26 cellular contexts compared by ENCODE assay signal in the genomic region with DNA sequence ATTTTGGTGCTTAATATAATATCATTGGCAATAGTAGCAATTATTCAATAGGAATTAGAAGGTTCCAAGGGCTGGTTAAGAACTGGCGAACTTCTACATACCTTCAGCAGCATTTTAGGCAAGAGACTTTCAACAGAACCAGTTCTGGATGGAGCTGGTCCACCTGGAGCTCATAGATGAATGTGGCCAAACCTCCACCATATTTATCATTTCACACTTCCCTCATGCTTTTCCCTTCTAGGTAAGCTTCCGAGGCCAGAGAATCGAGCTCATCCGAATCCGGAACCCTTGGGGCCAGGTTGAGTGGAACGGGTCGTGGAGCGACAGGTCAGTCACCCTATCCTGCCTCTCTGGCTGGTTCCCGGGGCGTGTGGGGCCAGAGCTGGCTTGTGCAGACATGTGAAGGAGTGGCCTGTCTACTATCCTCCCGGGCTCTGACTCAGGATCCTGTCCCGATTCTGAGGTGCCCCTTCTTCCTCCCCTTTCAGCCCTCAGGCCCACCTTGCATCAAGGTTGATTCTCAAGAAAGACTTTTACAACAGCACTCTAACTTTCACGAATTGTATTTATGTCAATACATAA. TPM values are rescaled to one million over a fixed set of nuclear protein-coding genes. Genes with fewer than 3 reads are reported as not detected.
DNase-seq lines count a peak whose midpoint lies in the region; ATAC-seq, FAIRE-seq and TF ChIP-seq lines count a peak whose summit lies in the region.
"Had no signal": no experiment of that assay in that cellular context is flagged by ENCODE, and none has a peak within 500 bp of the region (broad histone marks: within the 10 kb centered on the region; RNA-seq: fewer than 3 reads in every experiment).

No MANE protein-coding gene starts in this region.

- H4K20me1 ChIP-seq in HepG2 (ENCODE audit: insufficient read depth, low read length) (no peaks in the 10 kb centered on the region), mammary epithelial cell (ENCODE audit: insufficient read depth, low read length) (no peaks in the 10 kb centered on the region)

- in situ Hi-C loops in HepG2 (cut with HindIII; ENCODE audit: extremely low pct_ligation_motif_present, low pct_unique_long_range_greater_than_20kb), result loop anchor here (5.0 kb wide), 1 partner anchor 135 kb away; no protein-coding TSS in a partner anchor
- in situ Hi-C loops in mammary epithelial cell (cut with MboI; ENCODE audit: low sequenced_read_pairs in 2 of 2), result no loop called here

- H3K9ac ChIP-seq in liver (ENCODE audit: low read depth in 1 of 2, low read length in 2 of 2) (no peak overlapping the region), HepG2 (ENCODE audit: insufficient read depth, low read depth, low read length) (no peak overlapping the region), mammary epithelial cell (ENCODE audit: insufficient read depth, low read length) (no peak overlapping the region), trophoblast cell (ENCODE audit: low read length) (no peak overlapping the region)

- H3K79me1 ChIP-seq in trophoblast cell (ENCODE audit: low read length), result peaks cover 3% of the 10 kb centered on the region

- H2BK5ac ChIP-seq in trophoblast cell (ENCODE audit: low read depth, low read length, poor library complexity), result no peak overlapping the region

- TF ChIP-seq RAD21 in liver (IDR thresholded peaks at IDR 0.05) (peak in 1 of 2 donors; percentile 43), HepG2 (CRISPR knock-in tag; IDR thresholded peaks at IDR 0.05) (no peak)

- no peak overlapping the region for H4K12ac ChIP-seq in trophoblast cell (ENCODE audit: low read depth, low read length)

- peaks cover 3 to 20% (median 14%) of the 10 kb centered on the region in 4 donors for H3K4me1 ChIP-seq in liver (ENCODE audit: control insufficient read depth in 4 of 4, insufficient read depth in 4 of 4, low read length in 3 of 4)
- peaks cover 34% of the 10 kb centered on the region for H3K4me1 ChIP-seq in HepG2 (ENCODE audit: insufficient read depth, low read length)
- peaks cover 9% of the 10 kb centered on the region for H3K4me1 ChIP-seq in mammary epithelial cell (ENCODE audit: insufficient read depth, low read length)
- H3K4me1 ChIP-seq in foreskin keratinocyte, result no peaks in the 10 kb centered on the region
- peaks cover 5 to 10% of the 10 kb centered on the region in 2 experiments for H3K4me1 ChIP-seq in trophoblast cell (ENCODE audit: control insufficient read depth in 1 of 2, insufficient read depth in 2 of 2, low read length in 2 of 2)

- H4K8ac ChIP-seq in trophoblast cell (ENCODE audit: low read depth, low read length), result no peak overlapping the region

- H3K9me3 ChIP-seq in liver (ENCODE audit: control insufficient read depth in 4 of 4, low read length in 3 of 4), result no peaks in the 10 kb centered on the region
- no peaks in the 10 kb centered on the region for H3K9me3 ChIP-seq in HepG2 (ENCODE audit: low read length)
- H3K9me3 ChIP-seq in mammary epithelial cell (replicated peaks; ENCODE audit: insufficient read depth, low read length), result no peaks in the 10 kb centered on the region
- peaks cover 3% of the 10 kb centered on the region for H3K9me3 ChIP-seq in trophoblast cell (ENCODE audit: insufficient read depth, low read depth, low read length)
- H3K9me3 ChIP-seq: Caco-2, MG63 had no signal

- no peak for FAIRE-seq in HepG2 (lab: Jason Lieb, UNC)
- FAIRE-seq: G401.6, H1 had no signal

- H3K4ac ChIP-seq in trophoblast cell (ENCODE audit: low read depth, low read length), result no peak overlapping the region

- H3K4me3 ChIP-seq in liver (ENCODE audit: low read depth in 1 of 3, low read length in 3 of 3), result no peak overlapping the region
- H3K4me3 ChIP-seq in HepG2 (replicated peaks in 1 of 3; ENCODE audit: insufficient read depth in 1 of 3, low read depth in 2 of 3, low read length in 3 of 3), result no peak overlapping the region
- H3K4me3 ChIP-seq in mammary epithelial cell (replicated peaks in 1 of 3; ENCODE audit: insufficient read depth in 1 of 3, low read depth in 2 of 3, low read length in 3 of 3), result no peak overlapping the region
- H3K4me3 ChIP-seq in trophoblast cell (ENCODE audit: low read depth, low read length), result no peak overlapping the region
- H3K4me3 ChIP-seq: MG63, SK-N-MC had no signal

- H3K4me2 ChIP-seq in HepG2 (ENCODE audit: low read depth, low read length) (no peak overlapping the region), mammary epithelial cell (ENCODE audit: insufficient read depth, low read depth, low read length) (no peak overlapping the region), trophoblast cell (ENCODE audit: low read length) (no peak overlapping the region)

- H2AK5ac ChIP-seq in trophoblast cell (ENCODE audit: low read length), result no peak overlapping the region

- TF ChIP-seq CTCF in liver (IDR thresholded peaks at IDR 0.05; ENCODE audit: low read depth, low read length, missing input control), result no peak
- no peak for TF ChIP-seq CTCF in HepG2 (CRISPR knock-in tag; IDR thresholded peaks at IDR 0.05)
- no peak for TF ChIP-seq CTCF in mammary epithelial cell (conservative IDR thresholded peaks at IDR 0.05 in 1 of 2, IDR thresholded peaks at IDR 0.05 in 1 of 2; ENCODE audit: extremely low read depth in 1 of 2, insufficient read depth in 1 of 2, low read depth in 1 of 2, low read length in 2 of 2)
- TF ChIP-seq CTCF in foreskin keratinocyte (conservative IDR thresholded peaks at IDR 0.05), result no peak

- POLR2A ChIA-PET in HepG2 (lab: Yijun Ruan, JAX), result interaction anchor here (1.0 to 2.7 kb wide), 5 partner anchors 43 to 132 kb away, joined by 3 to 33 read pairs (median 15); partner anchors contain the start of gene AGT

- no peaks in the 10 kb centered on the region for H3K27me3 ChIP-seq in liver (ENCODE audit: control insufficient read depth in 4 of 4, insufficient read depth in 4 of 4, low read length in 3 of 4)
- H3K27me3 ChIP-seq in HepG2 (ENCODE audit: control insufficient read depth in 1 of 2, insufficient read depth in 2 of 2, low read length in 2 of 2), result peaks cover 1% of the 10 kb centered on the region in 2 experiments; a peak in 1 of 5 replicates
- H3K27me3 ChIP-seq in mammary epithelial cell (ENCODE audit: insufficient read depth, low read length), result peaks cover 3% of the 10 kb centered on the region
- H3K27me3 ChIP-seq in foreskin keratinocyte, result no peaks in the 10 kb centered on the region
- no peaks in the 10 kb centered on the region for H3K27me3 ChIP-seq in trophoblast cell (ENCODE audit: insufficient read depth, low read length)
- H3K27me3 ChIP-seq: MG63 had no signal

- no peak overlapping the region for H4K91ac ChIP-seq in trophoblast cell (ENCODE audit: low read depth, low read length)

- dilution Hi-C loops in mammary epithelial cell (cut with HindIII; ENCODE audit: low sequenced_read_pairs), result loop anchor here (5.0 kb wide), 1 partner anchor 45 kb away; no protein-coding TSS in a partner anchor

- intact Hi-C loops in HepG2 (cut with micrococcal nuclease; ENCODE audit: unreplicated experiment), result loop anchor here (2.0 kb wide), 1 partner anchor 69 kb away; no protein-coding TSS in a partner anchor
- intact Hi-C loops in mammary epithelial cell (cut with micrococcal nuclease), result no loop called here

- ATAC-seq in HepG2 (no peak), foreskin keratinocyte (peak; percentile 38), HG03460 (IDR thresholded peaks at IDR 0.05; ENCODE audit: unreplicated experiment) (no peak)
- ATAC-seq: CD8-positive, alpha-beta T cell had no signal

- CTCF ChIA-PET in HepG2 (lab: Yijun Ruan, JAX; ENCODE audit: low intra/inter-chr PET ratio, low total read pairs) (interaction anchor here (2.1 to 2.9 kb wide), 2 partner anchors 56 to 139 kb away, joined by 6 to 24 read pairs; no protein-coding TSS in a partner anchor), mammary epithelial cell (lab: Charles Lee; ENCODE audit: low non-redundant PET) (no interaction called here)

- H3K27ac ChIP-seq in liver (ENCODE audit: low read depth in 1 of 2, low read length in 2 of 2) (no peak overlapping the region), HepG2 (ENCODE audit: extremely low read length, insufficient read depth, low read length) (no peak overlapping the region), mammary epithelial cell (ENCODE audit: insufficient read depth, low read depth, low read length) (no peak overlapping the region), foreskin keratinocyte (no peak overlapping the region), trophoblast cell (ENCODE audit: low read depth, low read length) (no peak overlapping the region)
- H3K27ac ChIP-seq: C4-2B, HL-60, SK-N-MC had no signal

- H3K18ac ChIP-seq in trophoblast cell (ENCODE audit: low read length), result no peak overlapping the region

- H2AFZ ChIP-seq in HepG2 (ENCODE audit: low read length), result no peak overlapping the region
- H2AFZ ChIP-seq in mammary epithelial cell (ENCODE audit: low read depth, low read length), result no peak overlapping the region
- no peak overlapping the region for H2AFZ ChIP-seq in trophoblast cell (ENCODE audit: insufficient read depth, low read length, poor library complexity)

- no peak for TF ChIP-seq POLR2A in HepG2 (IDR thresholded peaks at IDR 0.05; ENCODE audit: insufficient read depth in 1 of 2, low read depth in 2 of 2, low read length in 2 of 2)

- no peaks in the 10 kb centered on the region for H3K36me3 ChIP-seq in liver (ENCODE audit: control insufficient read depth in 4 of 4, insufficient read depth in 3 of 4, low read depth in 1 of 4, low read length in 3 of 4)
- no peaks in the 10 kb centered on the region for H3K36me3 ChIP-seq in HepG2 (replicated peaks in 1 of 2; ENCODE audit: control insufficient read depth in 1 of 2, insufficient read depth in 2 of 2, low read length in 2 of 2)
- H3K36me3 ChIP-seq in mammary epithelial cell (ENCODE audit: insufficient read depth, low read length), result no peaks in the 10 kb centered on the region
- H3K36me3 ChIP-seq in trophoblast cell (ENCODE audit: control insufficient read depth in 1 of 2, insufficient read depth in 2 of 2, low read length in 2 of 2), result no peaks in the 10 kb centered on the region
- H3K36me3 ChIP-seq: MG63 had no signal

- 44% methylated on average over 13 of the region's 13 CpGs for WGBS in liver
- 75% methylated on average over 11 of the region's 13 CpGs for WGBS in HepG2 (ENCODE audit: low lambda C conversion rate)
- WGBS in mammary epithelial cell (ENCODE audit: low coverage, missing lambda C conversion rate), result 50% methylated on average over 11 of the region's 13 CpGs
- no CpG with 5 or more reads among the region's 13 CpGs for WGBS in trophoblast cell (ENCODE audit: extremely low coverage, insufficient coverage, insufficient read length)

- BruUV-seq in HepG2 (replicated peaks; lab: Mats Ljungman, UMichigan) (no TSS peak), mammary epithelial cell (replicated peaks; lab: Mats Ljungman, UMichigan) (no TSS peak)

- no peak for DNase-seq in HepG2 (ENCODE audit: low spot score)
- peak; percentile 43 for DNase-seq in mammary epithelial cell
- DNase-seq in foreskin keratinocyte, result no peak
- DNase-seq in trophoblast cell, result peak; percentile 30 to 48
- DNase-seq in NCI-H1105 treated with DMSO at 0.1 percent for 48 hours (lab: John Stamatoyannopoulos, UW), result no peak
- no peak for DNase-seq in NCI-H2171 treated with DMSO at 0.1 percent for 48 hours (lab: John Stamatoyannopoulos, UW)
- DNase-seq: Caco-2; CD8-positive, alpha-beta T cell; HCEC 1CT; KBM-7; MG63; NCI-H2029 treated with DMSO at 0.1 percent for 48 hours; NCI-H2227 treated with DMSO at 0.1 percent for 48 hours; NCI-H526 treated with DMSO at 0.1 percent for 48 hours; RPMI8226; SIG-M5 had no signal

- no peak overlapping the region for H3K14ac ChIP-seq in trophoblast cell (ENCODE audit: low read length)

- H2BK120ac ChIP-seq in trophoblast cell (ENCODE audit: insufficient read depth, low read length, poor library complexity), result no peak overlapping the region

- no peak overlapping the region for H3K23ac ChIP-seq in trophoblast cell (ENCODE audit: low read length)

- H2BK12ac ChIP-seq in trophoblast cell (ENCODE audit: low read length), result no peak overlapping the region

- H3K79me2 ChIP-seq in HepG2 (ENCODE audit: insufficient read depth, low read length) (no peaks in the 10 kb centered on the region), mammary epithelial cell (ENCODE audit: insufficient read depth, low read length) (no peaks in the 10 kb centered on the region), trophoblast cell (ENCODE audit: control insufficient read depth, insufficient read depth, low read length, poor library complexity) (peaks cover 3% of the 10 kb centered on the region)

- TF ChIP-seq EP300 in HepG2 (IDR thresholded peaks at IDR 0.05; ENCODE audit: low read depth in 2 of 2, low read length in 2 of 2) (no peak), HepG2 (CRISPR knock-in tag; IDR thresholded peaks at IDR 0.05; ENCODE audit: borderline replicate concordance) (no peak)

RNA-seq across cellular contexts. Expression of gene CAPN9, which starts 24.7 kb away (rescaled TPM):
- total RNA-seq in liver (not detected), HepG2 (2016; rRNA removed; fragmentation: Illumina TruSeq; extraction: Trizol) (0.17 and 0.31 TPM in 2 replicates), mammary epithelial cell (not detected), foreskin keratinocyte (not detected in 2 replicates)
- polyA plus RNA-seq in liver (not detected), HepG2 (2011; rRNA removed) (0.04 and 0.10 TPM in 2 replicates), mammary epithelial cell (not detected), foreskin keratinocyte (not detected in 2 replicates)
- not detected in 2 replicates for total RNA-seq in HepG2 (2016; cell fraction: cytosol; rRNA removed; fragmentation: Illumina TruSeq; extraction: Trizol; ENCODE audit: low read depth)
- total RNA-seq in HepG2 (2016; cell fraction: insoluble cytoplasmic fraction; rRNA removed; fragmentation: Illumina TruSeq; extraction: Trizol), result 0.09 and 0.16 TPM in 2 replicates
- not detected in 2 replicates for total RNA-seq in HepG2 (2016; cell fraction: membrane; rRNA removed; fragmentation: Illumina TruSeq; extraction: Trizol)
- total RNA-seq in HepG2 (2016; cell fraction: nucleus; rRNA removed; fragmentation: Illumina TruSeq; extraction: Trizol), result not detected in 2 replicates
- 0.06 and 0.11 TPM in 2 replicates for polyA plus RNA-seq in HepG2 (2011; cell fraction: cytosol; rRNA removed)
- 0.19 TPM in 1 of 2 replicates, not detected in the other for polyA plus RNA-seq in HepG2 (2011; cell fraction: nucleus; rRNA removed)
- polyA plus RNA-seq in HepG2 (2012), result 0.09 TPM in 1 of 2 replicates, not detected in the other
- polyA plus RNA-seq in HepG2 (2016; cell fraction: cytosol; fragmentation: Illumina TruSeq; extraction: Trizol; ENCODE audit: low read depth), result 0.26 TPM in 1 of 2 replicates, not detected in the other
- polyA plus RNA-seq in HepG2 (2016; cell fraction: insoluble cytoplasmic fraction; fragmentation: Illumina TruSeq; extraction: Trizol; ENCODE audit: low read depth), result not detected in 2 replicates
- 0.06 TPM in 1 of 2 replicates, not detected in the other for polyA plus RNA-seq in HepG2 (2016; cell fraction: membrane; fragmentation: Illumina TruSeq; extraction: Trizol; ENCODE audit: low read depth)
- polyA plus RNA-seq in HepG2 (2016; cell fraction: nucleus; fragmentation: Illumina TruSeq; extraction: Trizol; ENCODE audit: insufficient read depth, low read depth), result 0.21 TPM in 1 of 2 replicates, not detected in the other
- 0.12 TPM in 1 of 2 replicates, not detected in the other for polyA minus RNA-seq in HepG2 (2011; rRNA and poly(A)+ RNA removed; ENCODE audit: low replicate concordance)
- not detected in 2 replicates for polyA minus RNA-seq in HepG2 (2011; cell fraction: cytosol; rRNA and poly(A)+ RNA removed)
- not detected in 2 replicates for polyA minus RNA-seq in HepG2 (2011; cell fraction: nucleus; rRNA and poly(A)+ RNA removed)
- polyA minus RNA-seq in mammary epithelial cell, result not detected
- 0.14 TPM in 2 replicates for polyA plus RNA-seq in trophoblast cell (2013)
- total RNA-seq: A673; CD8-positive, alpha-beta T cell; LHCN-M2 had no signal

RNA-seq across cellular contexts. Expression of gene AGT, which starts 57.9 kb away (rescaled TPM):
- total RNA-seq in liver (1,000 to 10,000 TPM; 1,430 to 1,596 TPM), HepG2 (2016; rRNA removed; fragmentation: Illumina TruSeq; extraction: Trizol) (378 and 892 TPM in 2 replicates), mammary epithelial cell (under 1 TPM in 1 of 2 donors, not detected in 1; 0.17 TPM), foreskin keratinocyte (not detected in 2 replicates)
- polyA plus RNA-seq in liver (1,000 to 10,000 TPM; 2,582 to 5,119 TPM), HepG2 (2011; rRNA removed) (2,071 and 2,729 TPM in 2 replicates), mammary epithelial cell (not detected), foreskin keratinocyte (not detected in 2 replicates)
- 75.9 and 76.7 TPM in 2 replicates for total RNA-seq in HepG2 (2016; cell fraction: cytosol; rRNA removed; fragmentation: Illumina TruSeq; extraction: Trizol; ENCODE audit: low read depth)
- total RNA-seq in HepG2 (2016; cell fraction: insoluble cytoplasmic fraction; rRNA removed; fragmentation: Illumina TruSeq; extraction: Trizol), result 368 and 897 TPM in 2 replicates
- 150 and 163 TPM in 2 replicates for total RNA-seq in HepG2 (2016; cell fraction: membrane; rRNA removed; fragmentation: Illumina TruSeq; extraction: Trizol)
- 728 and 881 TPM in 2 replicates for total RNA-seq in HepG2 (2016; cell fraction: nucleus; rRNA removed; fragmentation: Illumina TruSeq; extraction: Trizol)
- 1,947 and 1,991 TPM in 2 replicates for polyA plus RNA-seq in HepG2 (2011; cell fraction: cytosol; rRNA removed)
- polyA plus RNA-seq in HepG2 (2011; cell fraction: nucleus; rRNA removed), result 1,234 and 1,580 TPM in 2 replicates
- polyA plus RNA-seq in HepG2 (2012), result 1,477 and 1,796 TPM in 2 replicates
- 105 and 108 TPM in 2 replicates for polyA plus RNA-seq in HepG2 (2016; cell fraction: cytosol; fragmentation: Illumina TruSeq; extraction: Trizol; ENCODE audit: low read depth)
- 413 and 471 TPM in 2 replicates for polyA plus RNA-seq in HepG2 (2016; cell fraction: insoluble cytoplasmic fraction; fragmentation: Illumina TruSeq; extraction: Trizol; ENCODE audit: low read depth)
- polyA plus RNA-seq in HepG2 (2016; cell fraction: membrane; fragmentation: Illumina TruSeq; extraction: Trizol; ENCODE audit: low read depth), result 154 and 159 TPM in 2 replicates
- 1,282 and 1,316 TPM in 2 replicates for polyA plus RNA-seq in HepG2 (2016; cell fraction: nucleus; fragmentation: Illumina TruSeq; extraction: Trizol; ENCODE audit: insufficient read depth, low read depth)
- polyA minus RNA-seq in HepG2 (2011; rRNA and poly(A)+ RNA removed; ENCODE audit: low replicate concordance), result 0.94 and 2,464 TPM in 2 replicates
- polyA minus RNA-seq in HepG2 (2011; cell fraction: cytosol; rRNA and poly(A)+ RNA removed), result 761 and 986 TPM in 2 replicates
- polyA minus RNA-seq in HepG2 (2011; cell fraction: nucleus; rRNA and poly(A)+ RNA removed), result 279 and 432 TPM in 2 replicates
- not detected for polyA minus RNA-seq in mammary epithelial cell
- 0.12 and 0.22 TPM in 2 replicates for polyA plus RNA-seq in trophoblast cell (2013)
- total RNA-seq: A673; CD8-positive, alpha-beta T cell; H1; NCI-H460 had no signal

Comparison
In these comparisons a context has a peak if more than half of its experiments do, and no peak if none do; other contexts are left out.
1. DNase-seq: peak in mammary epithelial cell (single experiment) and trophoblast cell (2 of 2); none in HepG2 (single experiment), foreskin keratinocyte (0 of 2), NCI-H1105 treated with DMSO at 0.1 percent for 48 hours (single experiment) and NCI-H2171 treated with DMSO at 0.1 percent for 48 hours (single experiment).
2. RNA of gene AGT, which starts 57.9 kb away (total RNA-seq): 1,430 to 1,596 TPM in liver and 75.9 to 897 TPM in HepG2; 0.17 TPM in mammary epithelial cell and not detected in foreskin keratinocyte; every median in the first group is over 10 times any median in the second.